In genomic region chr3:185558395-185558794, GRCh38 we compare ENCODE assay signal across 8 cellular contexts. TPM values are rescaled to one million over a fixed set of nuclear protein-coding genes. Genes with fewer than 3 reads are reported as not detected.
DNase-seq lines count a peak whose midpoint lies in the region; ATAC-seq and TF ChIP-seq lines count a peak whose summit lies in the region.

No MANE protein-coding gene starts in this region.

- H4K20me1 ChIP-seq in PC-9 (ENCODE audit: insufficient read depth) = no peaks in the 10 kb centered on the region
- H4K20me1 ChIP-seq in smooth muscle cell (ENCODE audit: low read depth) = no peaks in the 10 kb centered on the region

- H3K27ac ChIP-seq in PC-9 (peak overlapping the region; percentile 99), foreskin keratinocyte (peak overlapping the region; percentile 2), smooth muscle cell (ENCODE audit: low read depth) (peak overlapping the region; percentile 86)

- H3K4me1 ChIP-seq in PC-9 (replicated peaks; ENCODE audit: insufficient read depth) (peaks cover 65% of the 10 kb centered on the region), foreskin keratinocyte (peaks cover 11% of the 10 kb centered on the region), smooth muscle cell (ENCODE audit: low read depth) (no peaks in the 10 kb centered on the region)

- CTCF ChIA-PET in PC-9 (lab: Charles Lee) = interaction anchor here (0.6 to 1.8 kb wide), 6 partner anchors 13 to 326 kb away, joined by 3 to 7 read pairs (median 3); no protein-coding TSS in a partner anchor

- H3K4me3 ChIP-seq in PC-9 (peak overlapping the region; percentile 53), smooth muscle cell (peak overlapping the region; percentile 23)

- no peaks in the 10 kb centered on the region for H3K36me3 ChIP-seq in PC-9 (ENCODE audit: low read depth)
- no peaks in the 10 kb centered on the region for H3K36me3 ChIP-seq in smooth muscle cell (ENCODE audit: low read depth)

- H3K9ac ChIP-seq in smooth muscle cell (ENCODE audit: low read depth) = peak overlapping the region; percentile 33

- H3K27me3 ChIP-seq in PC-9 (ENCODE audit: insufficient read depth, low read depth) (no peaks in the 10 kb centered on the region), foreskin keratinocyte (peaks cover 3% of the 10 kb centered on the region), smooth muscle cell (ENCODE audit: low read depth) (no peaks in the 10 kb centered on the region)

- intact Hi-C loops in PC-9 (cut with micrococcal nuclease; ENCODE audit: unreplicated experiment) = loop anchor here (1.0 to 5.0 kb wide), 2 partner anchors 9 to 221 kb away; no protein-coding TSS in a partner anchor

- ATAC-seq in GM21576 (IDR thresholded peaks at IDR 0.05; ENCODE audit: unreplicated experiment) (peak; percentile 6), foreskin keratinocyte (peak; percentile 77), HG03439 (IDR thresholded peaks at IDR 0.05; ENCODE audit: unreplicated experiment) (no peak)

- TF ChIP-seq CTCF in PC-9 (conservative IDR thresholded peaks at IDR 0.05) (no peak), foreskin keratinocyte (conservative IDR thresholded peaks at IDR 0.05) (no peak), smooth muscle cell (IDR thresholded peaks at IDR 0.05; ENCODE audit: borderline replicate concordance, insufficient read depth, poor library complexity, severe bottlenecking) (no peak)

- H3K4me2 ChIP-seq in PC-9 (peak overlapping the region; percentile 91), smooth muscle cell (peak overlapping the region; percentile 38)

- no TSS peak for BruUV-seq in PC-9 (replicated peaks; lab: Mats Ljungman, UMichigan)

- H3K79me2 ChIP-seq in PC-9 (ENCODE audit: low read depth) (no peaks in the 10 kb centered on the region), smooth muscle cell (ENCODE audit: low read depth) (no peaks in the 10 kb centered on the region)

- 74% methylated on average over 3 of the region's 3 CpGs for WGBS in smooth muscle cell (ENCODE audit: low lambda C conversion rate)

- H3F3A ChIP-seq in PC-9 (ENCODE audit: insufficient read depth, low read depth) = peaks cover 43% of the 10 kb centered on the region
- no peaks in the 10 kb centered on the region for H3F3A ChIP-seq in smooth muscle cell (ENCODE audit: low read depth)

- H2AFZ ChIP-seq in PC-9 = peak overlapping the region; percentile 59; the same call in 1 of the 2 replicates
- H2AFZ ChIP-seq in smooth muscle cell (ENCODE audit: low read depth) = no peak overlapping the region

- no peaks in the 10 kb centered on the region for H3K9me2 ChIP-seq in PC-9 (ENCODE audit: insufficient read depth)

- POLR2A ChIA-PET in PC-9 (lab: Charles Lee; ENCODE audit: unreplicated experiment) = interaction anchor here (0.6 to 3.1 kb wide), 3 partner anchors 24 to 75 kb away, joined by 6 to 24 read pairs (median 8); partner anchors contain the start of gene SENP2

- no peaks in the 10 kb centered on the region for H3K9me3 ChIP-seq in PC-9 (ENCODE audit: insufficient read depth, low read depth)
- no peaks in the 10 kb centered on the region for H3K9me3 ChIP-seq in smooth muscle cell (replicated peaks; ENCODE audit: low read depth)

- peak; percentile 92 to 99 for DNase-seq in PC-9
- DNase-seq in foreskin keratinocyte = peak; percentile 68 to 83
- DNase-seq in smooth muscle cell (lab: John Stamatoyannopoulos, UW; ENCODE audit: unreplicated experiment) = no peak
- no peak for DNase-seq in stimulated activated CD4-positive, alpha-beta T cell treated with anti-CD3 and anti-CD28 coated beads, Interleukin-2, amount 100 ng/mL, for 48 hours
- no peak for DNase-seq in NCI-H446 treated with DMSO at 0.1 percent for 48 hours (lab: John Stamatoyannopoulos, UW)
- DNase-seq in DMS79 treated with DMSO at 0.1 percent for 48 hours (lab: John Stamatoyannopoulos, UW) = no peak

RNA-seq across cellular contexts. Expression of gene LIPH, which starts 6.0 kb away (rescaled TPM):
- total RNA-seq in PC-9 (2021) (38.4 and 44.7 TPM in 2 replicates), foreskin keratinocyte (0.03 and 0.07 TPM in 2 replicates), smooth muscle cell (0.04 TPM in 1 of 2 replicates, not detected in the other)
- polyA plus RNA-seq in foreskin keratinocyte (not detected in 2 replicates), smooth muscle cell (0.03 TPM in 1 of 2 replicates, not detected in the other)

RNA-seq across cellular contexts. Expression of gene SENP2, which starts 27.7 kb away (rescaled TPM):
- total RNA-seq in PC-9 (2021) (66.5 and 89.5 TPM in 2 replicates), foreskin keratinocyte (30.7 and 33.4 TPM in 2 replicates), smooth muscle cell (22.9 and 51.4 TPM in 2 replicates)
- polyA plus RNA-seq in foreskin keratinocyte (7.4 and 9.0 TPM in 2 replicates), smooth muscle cell (27.4 and 28.0 TPM in 2 replicates)

RNA-seq across cellular contexts. Expression of gene TMEM41A, which starts 59.6 kb away (rescaled TPM):
- total RNA-seq in PC-9 (2021) (37.2 and 54.1 TPM in 2 replicates), foreskin keratinocyte (20.2 and 21.0 TPM in 2 replicates), smooth muscle cell (11.2 and 19.7 TPM in 2 replicates)
- polyA plus RNA-seq in foreskin keratinocyte (13.2 and 15.2 TPM in 2 replicates), smooth muscle cell (21.3 and 30.1 TPM in 2 replicates)

Comparison
In these comparisons a context has a peak if more than half of its experiments do, and no peak if none do; other contexts are left out.
1. DNase-seq: peak in PC-9 (2 of 2) and foreskin keratinocyte (2 of 2); none in smooth muscle cell (single experiment), stimulated activated CD4-positive, alpha-beta T cell treated with anti-CD3 and anti-CD28 coated beads, Interleukin-2, amount 100 ng/mL, for 48 hours (0 of 2), NCI-H446 treated with DMSO at 0.1 percent for 48 hours (single experiment) and DMS79 treated with DMSO at 0.1 percent for 48 hours (single experiment).
2. H3K27ac ChIP-seq: peak in every context shown above with its lines; median percentile 99 in PC-9; 86 in smooth muscle cell; 2 in foreskin keratinocyte.
3. RNA of gene LIPH, which starts 6.0 kb away (total RNA-seq): 38.4 to 44.7 TPM in PC-9; 0.03 to 0.07 TPM in foreskin keratinocyte and 0.04 TPM in smooth muscle cell; every median in the first group is over 10 times any median in the second.